In the genomic region with DNA sequence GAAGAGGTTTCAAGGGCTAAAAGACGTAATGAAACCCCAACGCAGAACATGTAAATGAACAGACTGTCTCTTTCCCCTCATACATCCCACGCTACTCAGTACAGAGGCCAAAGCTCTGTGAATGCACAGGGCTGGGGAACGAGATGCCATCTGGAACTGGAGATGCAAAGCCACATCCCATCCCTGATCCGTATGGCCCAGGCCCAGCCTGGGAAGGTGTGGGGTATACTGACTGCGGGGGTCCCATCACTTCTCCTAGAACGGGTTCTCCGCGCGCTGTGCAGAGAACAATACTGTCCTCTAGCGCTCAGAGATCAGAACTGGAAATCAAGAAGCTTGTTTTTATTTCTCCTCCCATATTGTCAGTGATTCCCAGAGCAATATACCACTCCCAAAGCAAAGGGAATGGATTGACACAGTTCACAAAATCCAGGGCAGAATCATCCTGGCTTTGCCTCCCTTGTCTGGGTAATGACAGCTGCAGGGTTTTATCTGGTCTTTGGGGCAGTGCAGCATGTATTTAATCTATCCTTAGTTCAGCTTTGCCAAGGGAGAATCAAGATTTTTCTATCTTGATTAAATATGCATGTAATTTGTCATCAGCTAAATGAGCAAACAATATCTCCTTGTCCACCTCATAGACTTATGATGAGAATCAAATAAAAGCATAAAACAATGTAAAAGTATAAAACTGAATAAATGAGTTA, we compare ENCODE assay signal across 7 cellular contexts. TPM values are rescaled to one million over a fixed set of nuclear protein-coding genes. Genes with fewer than 3 reads are reported as not detected.
A peak's percentile ranks its signal among the peaks of the same experiment; 100 is the strongest.
DNase-seq lines count a peak whose midpoint lies in the region; ATAC-seq and TF ChIP-seq lines count a peak whose summit lies in the region.

No MANE protein-coding gene starts in this region.

- H3K4me2 ChIP-seq in GM23338 (no peak overlapping the region), PC-9 (no peak overlapping the region), fibroblast of lung (ENCODE audit: extremely low read depth, insufficient read depth, low read length) (no peak overlapping the region)

- CTCF ChIA-PET in PC-9 (lab: Charles Lee): interaction anchor here (0.6 to 1.3 kb wide), 6 partner anchors 15 to 381 kb away, joined by 3 to 13 read pairs (median 6); no protein-coding TSS in a partner anchor

- H3K27me3 ChIP-seq in GM23338 (ENCODE audit: insufficient read depth) (no peaks in the 10 kb centered on the region), PC-9 (ENCODE audit: insufficient read depth, low read depth) (no peaks in the 10 kb centered on the region), fibroblast of lung (ENCODE audit: control insufficient read depth, insufficient read depth, low read length) (no peaks in the 10 kb centered on the region)

- H2AFZ ChIP-seq in GM23338 (0 out of 2 replicates have a peak overlapping the region, but pooled peaks have one; percentile 23), PC-9 (no peak overlapping the region), fibroblast of lung (ENCODE audit: low read length) (no peak overlapping the region)

- no peak overlapping the region for H3K27ac Mint-ChIP-seq in GM23338

- H3K9me2 ChIP-seq in GM23338 (ENCODE audit: insufficient read depth): no peaks in the 10 kb centered on the region
- H3K9me2 ChIP-seq in PC-9 (ENCODE audit: insufficient read depth): no peaks in the 10 kb centered on the region

- peaks cover 16% of the 10 kb centered on the region for H3K36me3 Mint-ChIP-seq in GM23338 (ENCODE audit: low read depth)

- POLR2A ChIA-PET in PC-9 (lab: Charles Lee; ENCODE audit: unreplicated experiment): interaction anchor here (0.5 kb wide), 1 partner anchor 390 kb away, joined by 4 read pairs; no protein-coding TSS in a partner anchor

- peaks cover 4% of the 10 kb centered on the region; the same call in 1 of the 2 replicates for H3K4me1 ChIP-seq in GM23338 (ENCODE audit: insufficient read depth)
- H3K4me1 ChIP-seq in PC-9 (replicated peaks; ENCODE audit: insufficient read depth): no peaks in the 10 kb centered on the region
- no peaks in the 10 kb centered on the region for H3K4me1 ChIP-seq in fibroblast of lung (ENCODE audit: control insufficient read depth, extremely low read depth, insufficient read depth, low read length)

- peaks cover 21% of the 10 kb centered on the region for H3K9me3 Mint-ChIP-seq in GM23338

- H3K79me2 ChIP-seq in GM23338 (replicated peaks; ENCODE audit: insufficient read depth): no peaks in the 10 kb centered on the region
- no peaks in the 10 kb centered on the region for H3K79me2 ChIP-seq in PC-9 (ENCODE audit: low read depth)
- H3K79me2 ChIP-seq in fibroblast of lung (ENCODE audit: control insufficient read depth, insufficient read depth, low read length): no peaks in the 10 kb centered on the region

- DNase-seq in GM23338 (ENCODE audit: low spot score) (peak; percentile 90), PC-9 (peak in 1 of 2 experiments; percentile 25), fibroblast of lung (ENCODE audit: low read depth in 2 of 2) (peak; percentile 24 to 50), occipital lobe (lab: John Stamatoyannopoulos, UW) (peak; percentile 13), DMS79 (lab: John Stamatoyannopoulos, UW) (no peak), NCI-H2196 (lab: John Stamatoyannopoulos, UW; ENCODE audit: unreplicated experiment) (no peak), erythroblast (lab: John Stamatoyannopoulos, UW) (no peak)

- no TSS peak for BruUV-seq in PC-9 (replicated peaks; lab: Mats Ljungman, UMichigan)

- H3K9me3 ChIP-seq in PC-9 (ENCODE audit: insufficient read depth, low read depth): no peaks in the 10 kb centered on the region
- H3K9me3 ChIP-seq in fibroblast of lung (ENCODE audit: control insufficient read depth, insufficient read depth, low read depth, low read length): no peaks in the 10 kb centered on the region

- no peak overlapping the region for H3K9ac ChIP-seq in fibroblast of lung (ENCODE audit: insufficient read depth, low read length)

- no peak overlapping the region for H3K4me3 Mint-ChIP-seq in GM23338

- H4K20me1 ChIP-seq in GM23338 (replicated peaks; ENCODE audit: insufficient read depth) (no peaks in the 10 kb centered on the region), PC-9 (ENCODE audit: insufficient read depth) (no peaks in the 10 kb centered on the region), fibroblast of lung (ENCODE audit: control insufficient read depth, extremely low read depth, insufficient read depth, low read length) (no peaks in the 10 kb centered on the region)

- H3K36me3 ChIP-seq in GM23338 (ENCODE audit: insufficient read depth) (no peaks in the 10 kb centered on the region), PC-9 (ENCODE audit: low read depth) (no peaks in the 10 kb centered on the region), fibroblast of lung (ENCODE audit: control insufficient read depth, insufficient read depth, low read length) (no peaks in the 10 kb centered on the region)

- H3K4me1 Mint-ChIP-seq in GM23338: peaks cover 19% of the 10 kb centered on the region

- TF ChIP-seq CTCF in GM23338 (conservative IDR thresholded peaks at IDR 0.05; ENCODE audit: low read depth in 2 of 2) (peak; percentile 96), PC-9 (conservative IDR thresholded peaks at IDR 0.05) (peak; percentile 58), fibroblast of lung (conservative IDR thresholded peaks at IDR 0.05 in 1 of 2, IDR thresholded peaks at IDR 0.05 in 1 of 2; ENCODE audit: low read depth in 1 of 2, low read length in 2 of 2) (peak; percentile 92 to 93)

- H3F3A ChIP-seq in GM23338 (replicated peaks; ENCODE audit: low read depth): no peaks in the 10 kb centered on the region
- H3F3A ChIP-seq in PC-9 (ENCODE audit: insufficient read depth, low read depth): no peaks in the 10 kb centered on the region

- no peak overlapping the region for H3K27ac ChIP-seq in GM23338 (ENCODE audit: low read depth)
- no peak overlapping the region for H3K27ac ChIP-seq in PC-9
- no peak overlapping the region for H3K27ac ChIP-seq in fibroblast of lung (ENCODE audit: insufficient read depth, low read length)

- no peak for TF ChIP-seq POLR2A in erythroblast (IDR thresholded peaks at IDR 0.05; ENCODE audit: low read length)

- H3K27me3 Mint-ChIP-seq in GM23338 (ENCODE audit: insufficient read depth, low read depth, poor library complexity): peaks cover 10% of the 10 kb centered on the region

- H3K4me3 ChIP-seq in GM23338: no peak overlapping the region
- H3K4me3 ChIP-seq in PC-9: no peak overlapping the region
- H3K4me3 ChIP-seq in fibroblast of lung (replicated peaks in 1 of 4; ENCODE audit: control extremely low read depth in 1 of 4, insufficient read depth in 1 of 4, low read depth in 3 of 4, low read length in 4 of 4): no peak overlapping the region

- intact Hi-C loops in PC-9 (cut with micrococcal nuclease; ENCODE audit: unreplicated experiment): loop anchor here (1.0 to 2.0 kb wide), 3 partner anchors 125 to 381 kb away; no protein-coding TSS in a partner anchor

- peak; percentile 97 for ATAC-seq in GM23338

RNA-seq across cellular contexts. Expression of gene TLR3, which starts 47.3 kb away (rescaled TPM):
- total RNA-seq in GM23338 (2014; rRNA removed; shearing (Covaris generic)): 0.27 and 0.38 TPM in 2 replicates
- polyA plus RNA-seq in GM23338 (2016; fragmentation: Nextera tagmentation; extraction: Ambion mirVana): 0.32 and 0.33 TPM in 2 replicates
- 7.7 and 10.3 TPM in 2 replicates for total RNA-seq in PC-9 (2021)
- total RNA-seq in fibroblast of lung: 4.6 and 8.1 TPM in 2 replicates
- 4.9 and 12.6 TPM in 2 replicates for polyA plus RNA-seq in fibroblast of lung
- 2.3 and 5.3 TPM in 2 replicates for polyA plus RNA-seq in fibroblast of lung (2012)
- polyA minus RNA-seq in fibroblast of lung (ENCODE audit: low replicate concordance): 2.6 and 9.8 TPM in 2 replicates
- total RNA-seq in occipital lobe: 1.9 TPM

Comparison
In these comparisons a context has a peak if more than half of its experiments do, and no peak if none do; other contexts are left out.
1. DNase-seq: peak in GM23338 (single experiment), fibroblast of lung (2 of 2) and occipital lobe (single experiment); none in DMS79 (single experiment), NCI-H2196 (single experiment) and erythroblast (0 of 2).
2. Peak in every context shown above with its lines, with median percentiles within 50 percentile points of each other: CTCF ChIP-seq.